In genomic region chr12:109880938-109881337, GRCh38 we compare ENCODE assay signal across 8 cellular contexts. TPM values are rescaled to one million over a fixed set of nuclear protein-coding genes. Genes with fewer than 3 reads are reported as not detected.
A peak's percentile ranks its signal among the peaks of the same experiment; 100 is the strongest.
DNase-seq lines count a peak whose midpoint lies in the region; ATAC-seq, FAIRE-seq and TF ChIP-seq lines count a peak whose summit lies in the region.

No MANE protein-coding gene starts in this region.

- 11% methylated on average over 9 of the region's 9 CpGs for WGBS in ectodermal cell, 2 experiments

- H3K36me3 Mint-ChIP-seq in CD14-positive monocyte (peaks cover 11 to 23% of the 10 kb centered on the region in 2 donors), nephron (ENCODE audit: low read depth) (no peaks in the 10 kb centered on the region)

- no peak for TF ChIP-seq CTCF in CD14-positive monocyte (IDR thresholded peaks at IDR 0.05)
- TF ChIP-seq CTCF in nephron (IDR thresholded peaks at IDR 0.05; ENCODE audit: unreplicated experiment in 3 of 3), result no peak

- peaks cover 0 to 4% (median 2%) of the 10 kb centered on the region in 3 donors for H3K27me3 Mint-ChIP-seq in CD14-positive monocyte (ENCODE audit: low read depth in 3 of 3)
- peaks cover 37% of the 10 kb centered on the region for H3K27me3 Mint-ChIP-seq in nephron (ENCODE audit: low read depth)

- H3K27ac Mint-ChIP-seq in CD14-positive monocyte (peak overlapping the region; percentile 51 to 94 (median 86)), nephron (peak overlapping the region in 2 of 3 experiments; percentile 23 to 40)

- H3K4me3 Mint-ChIP-seq in CD14-positive monocyte, result peak overlapping the region; percentile 87 to 90
- peak overlapping the region; percentile 78 to 89 (median 83) for H3K4me3 Mint-ChIP-seq in nephron

- FAIRE-seq in HTR-8/SVneo (lab: Jason Lieb, UNC), result no peak

- peak overlapping the region; percentile 64 for H3K4me3 ChIP-seq in ectodermal cell (ENCODE audit: insufficient read depth, low read depth, low read length)

- intact Hi-C loops in CD14-positive monocyte (cut with micrococcal nuclease), result loop anchor here (2.0 to 10.0 kb wide), 3 partner anchors 34 to 76 kb away; no protein-coding TSS in a partner anchor

- no peaks in the 10 kb centered on the region for H3K4me1 ChIP-seq in ectodermal cell (ENCODE audit: control insufficient read depth, insufficient read depth, low read length)

- H3K9me3 Mint-ChIP-seq in CD14-positive monocyte (no peaks in the 10 kb centered on the region), nephron (no peaks in the 10 kb centered on the region)

- no peak overlapping the region for H3K27ac ChIP-seq in ectodermal cell (ENCODE audit: insufficient read depth, low read depth, low read length, poor library complexity, severe bottlenecking)

- H3K4me1 Mint-ChIP-seq in CD14-positive monocyte (peaks cover 72% of the 10 kb centered on the region), nephron (peaks cover 30% of the 10 kb centered on the region)

- no peaks in the 10 kb centered on the region for H3K9me3 ChIP-seq in ectodermal cell (ENCODE audit: control insufficient read depth, low read length)

- DNase-seq in CD14-positive monocyte (ENCODE audit: low spot score) (no peak), NCI-H69 (lab: John Stamatoyannopoulos, UW) (peak; percentile 39), HTR-8/SVneo (ENCODE audit: insufficient read length, low spot score) (no peak)

- peaks cover 19% of the 10 kb centered on the region for H3K27me3 ChIP-seq in ectodermal cell (ENCODE audit: control insufficient read depth, insufficient read depth, low read length, poor library complexity, severe bottlenecking)

- no peaks in the 10 kb centered on the region for H3K36me3 ChIP-seq in ectodermal cell (ENCODE audit: control insufficient read depth, insufficient read depth, low read length)

- ATAC-seq in esophagus mucosa (no peak), GM19035 (IDR thresholded peaks at IDR 0.05; ENCODE audit: unreplicated experiment) (no peak), HG03378 (IDR thresholded peaks at IDR 0.05; ENCODE audit: unreplicated experiment) (no peak)

RNA-seq across cellular contexts. Expression of gene GLTP, which starts 0.6 kb away (rescaled TPM):
- polyA plus RNA-seq in CD14-positive monocyte, result 10 to 100 TPM; 46.2 to 65.9 TPM
- 23.8 TPM for polyA plus RNA-seq in ectodermal cell (2013, experiment 1 of 4)
- 21.1 TPM for polyA plus RNA-seq in ectodermal cell (2013, experiment 2 of 4)
- polyA plus RNA-seq in ectodermal cell (2013, experiment 3 of 4), result 18.8 TPM
- polyA plus RNA-seq in ectodermal cell (2013, experiment 4 of 4), result 18.9 TPM
- total RNA-seq in esophagus mucosa, result 362 TPM

RNA-seq across cellular contexts. Expression of gene TCHP, which starts 19.1 kb away (rescaled TPM):
- polyA plus RNA-seq in CD14-positive monocyte, result 1 to 10 TPM; 2.6 to 7.3 TPM
- 26.1 TPM for polyA plus RNA-seq in ectodermal cell (2013, experiment 1 of 4)
- polyA plus RNA-seq in ectodermal cell (2013, experiment 2 of 4), result 19.5 TPM
- polyA plus RNA-seq in ectodermal cell (2013, experiment 3 of 4), result 18.1 TPM
- polyA plus RNA-seq in ectodermal cell (2013, experiment 4 of 4), result 19.2 TPM
- 13.1 TPM for total RNA-seq in esophagus mucosa

RNA-seq across cellular contexts. Expression of gene TRPV4, which starts 47.7 kb away (rescaled TPM):
- 1 to 10 TPM in 1 of 2 donors, under 1 TPM in 1; 0.64 to 2.0 TPM for polyA plus RNA-seq in CD14-positive monocyte
- 3.6 TPM for polyA plus RNA-seq in ectodermal cell (2013, experiment 1 of 4)
- 3.2 TPM for polyA plus RNA-seq in ectodermal cell (2013, experiment 2 of 4)
- 3.1 TPM for polyA plus RNA-seq in ectodermal cell (2013, experiment 3 of 4)
- 2.8 TPM for polyA plus RNA-seq in ectodermal cell (2013, experiment 4 of 4)
- total RNA-seq in esophagus mucosa, result 7.3 TPM
